1 cellular context compared by ENCODE assay signal in genomic region chr19:1261512-1261862, GRCh38.
TF ChIP-seq lines count a peak whose summit lies in the region.

No MANE protein-coding gene starts in this region.

TF ChIP-seq in IMR-90, 13 proteins besides CTCF, POLR2A, EP300 and RAD21:
- TF ChIP-seq ELK1 (IDR thresholded peaks at IDR 0.05; ENCODE audit: borderline replicate concordance, low read depth, low read length) (no peak), NFE2L2 (IDR thresholded peaks at IDR 0.05; ENCODE audit: low read depth, low read length) (no peak), SMC3 (IDR thresholded peaks at IDR 0.05; ENCODE audit: low read depth, low read length) (no peak), CHD1 (IDR thresholded peaks at IDR 0.05; ENCODE audit: low read depth, low read length) (no peak), RFX5 (IDR thresholded peaks at IDR 0.05; ENCODE audit: low read depth, low read length) (no peak), MAZ (IDR thresholded peaks at IDR 0.05; ENCODE audit: borderline replicate concordance, low read depth, low read length) (no peak), RCOR1 (IDR thresholded peaks at IDR 0.05; ENCODE audit: insufficient replicate concordance, low read length) (no peak), MAFK (IDR thresholded peaks at IDR 0.05; ENCODE audit: low read depth, low read length) (no peak), MXI1 (IDR thresholded peaks at IDR 0.05; ENCODE audit: borderline replicate concordance, low read depth, low read length) (no peak), CEBPB (IDR thresholded peaks at IDR 0.05; ENCODE audit: low read depth, low read length) (no peak), USF2 (IDR thresholded peaks at IDR 0.05; ENCODE audit: low read depth, low read length) (no peak), BHLHE40 (IDR thresholded peaks at IDR 0.05; ENCODE audit: low read depth, low read length) (no peak), FOS (IDR thresholded peaks at IDR 0.05; ENCODE audit: low read depth, low read length) (no peak)
